ENCODE assay signal across 1 cellular context in genomic region chr1:184052750-184053149, GRCh38.
TF ChIP-seq lines count a peak whose summit lies in the region.

No MANE protein-coding gene starts in this region.

TF ChIP-seq in GM12878, 131 proteins besides CTCF, POLR2A, EP300 and RAD21 (continued from another document):
- TF ChIP-seq SKIL (IDR thresholded peaks at IDR 0.05; ENCODE audit: low read depth, poor library complexity, severe bottlenecking): no peak
